8 cellular contexts compared by ENCODE assay signal in genomic region chr15:76206325-76206976, GRCh38.
DNase-seq lines count a peak whose midpoint lies in the region; ATAC-seq and TF ChIP-seq lines count a peak whose summit lies in the region.

No MANE protein-coding gene starts in this region.

- no peak overlapping the region for H3K4me3 Mint-ChIP-seq in activated T-cell treated with anti-CD3 and anti-CD28 coated beads, Interleukin-2, amount 50 U/mL, for 4 hours

- ATAC-seq in activated T-cell treated with anti-CD3 and anti-CD28 coated beads, Interleukin-2, amount 50 U/mL, for 4 hours = no peak
- no peak for ATAC-seq in HG03520 (IDR thresholded peaks at IDR 0.05; ENCODE audit: unreplicated experiment)

- H3K36me3 ChIP-seq in ovary (no peaks in the 10 kb centered on the region), MM.1S (replicated peaks; ENCODE audit: insufficient read depth, low read length) (0 out of 2 replicates have a peak, but pooled peaks cover 3% of the 10 kb centered on the region)

- H3K4me1 ChIP-seq in ovary (ENCODE audit: insufficient read depth) (no peaks in the 10 kb centered on the region), MM.1S (ENCODE audit: low read length) (no peaks in the 10 kb centered on the region)

- no peaks in the 10 kb centered on the region for H3K27me3 Mint-ChIP-seq in activated T-cell treated with anti-CD3 and anti-CD28 coated beads, Interleukin-2, amount 50 U/mL, for 4 hours (ENCODE audit: low read depth)

- H2AFZ ChIP-seq in MM.1S (ENCODE audit: low read length) = no peak overlapping the region

- no peaks in the 10 kb centered on the region for H3K4me1 Mint-ChIP-seq in activated T-cell treated with anti-CD3 and anti-CD28 coated beads, Interleukin-2, amount 50 U/mL, for 4 hours (ENCODE audit: low read depth)

- no peak overlapping the region for H3K9ac ChIP-seq in MM.1S (ENCODE audit: low read length)

- no peak overlapping the region for H3K27ac ChIP-seq in ovary
- no peak overlapping the region for H3K27ac ChIP-seq in MM.1S (ENCODE audit: low read length)

- DNase-seq in EL (peak; percentile 25), NCI-H345 treated with DMSO at 0.1 percent for 48 hours (lab: John Stamatoyannopoulos, UW; ENCODE audit: unreplicated experiment) (peak; percentile 84), fibroblast of gingiva (ENCODE audit: low read depth) (peak; percentile 54), ovary (peak; percentile 65 to 81 (median 74)), MM.1S (no peak), iPS-NIHi7 (ENCODE audit: extremely low spot score) (no peak)
- no peak for DNase-seq in activated T-cell treated with anti-CD3 and anti-CD28 coated beads, Interleukin-2, amount 50 U/mL, for 4 hours

- H4K20me1 ChIP-seq in MM.1S (ENCODE audit: insufficient read depth, low read length) = no peaks in the 10 kb centered on the region

- no peaks in the 10 kb centered on the region for H3K9me2 ChIP-seq in MM.1S (replicated peaks; ENCODE audit: insufficient read depth, low read length)

- H3K79me2 ChIP-seq in MM.1S (ENCODE audit: low read length) = no peaks in the 10 kb centered on the region

- TF ChIP-seq EP300 in ovary (IDR thresholded peaks at IDR 0.05) = no peak

- H3K36me3 Mint-ChIP-seq in activated T-cell treated with anti-CD3 and anti-CD28 coated beads, Interleukin-2, amount 50 U/mL, for 4 hours (ENCODE audit: insufficient read depth) = peaks cover 10% of the 10 kb centered on the region

- intact Hi-C loops in ovary (cut with DNase I) = no loop called here

- H3K4me3 ChIP-seq in ovary (no peak overlapping the region), MM.1S (ENCODE audit: low read length) (no peak overlapping the region)

- no peak overlapping the region for H3K4me2 ChIP-seq in MM.1S (ENCODE audit: low read depth, low read length)

- H3K27me3 ChIP-seq in ovary (no peaks in the 10 kb centered on the region), MM.1S (replicated peaks; ENCODE audit: insufficient read depth, low read length) (no peaks in the 10 kb centered on the region)

- no peaks in the 10 kb centered on the region for H3K9me3 ChIP-seq in ovary
- no peaks in the 10 kb centered on the region for H3K9me3 ChIP-seq in MM.1S (replicated peaks; ENCODE audit: insufficient read depth, low read length)

- WGBS in ovary, 3 donors = 13 to 41% (median 27%) methylated on average over 4 of the region's 4 CpGs

- no peaks in the 10 kb centered on the region for H3K9me3 Mint-ChIP-seq in activated T-cell treated with anti-CD3 and anti-CD28 coated beads, Interleukin-2, amount 50 U/mL, for 4 hours

- H3F3A ChIP-seq in MM.1S (ENCODE audit: insufficient read depth, low read length) = no peaks in the 10 kb centered on the region

- no peak for TF ChIP-seq CTCF in ovary (IDR thresholded peaks at IDR 0.05)
- TF ChIP-seq CTCF in MM.1S (IDR thresholded peaks at IDR 0.05; ENCODE audit: low read length) = no peak

- no peak for TF ChIP-seq POLR2A in ovary (IDR thresholded peaks at IDR 0.05)

Comparison
In these comparisons a context has a peak if more than half of its experiments do, and no peak if none do; other contexts are left out.
1. DNase-seq: peak in EL (single experiment), NCI-H345 treated with DMSO at 0.1 percent for 48 hours (single experiment), fibroblast of gingiva (single experiment) and ovary (5 of 5); none in MM.1S (single experiment), activated T-cell treated with anti-CD3 and anti-CD28 coated beads, Interleukin-2, amount 50 U/mL, for 4 hours (single experiment) and iPS-NIHi7 (single experiment).